Comparison of ENCODE assay signal across 1 cellular context in genomic region chr19:3575949-3576673, GRCh38.
TF ChIP-seq lines count a peak whose summit lies in the region.

No MANE protein-coding gene starts in this region.

TF ChIP-seq in HepG2, 621 proteins besides CTCF, POLR2A, EP300 and RAD21:
- TF ChIP-seq, protein P1, sequence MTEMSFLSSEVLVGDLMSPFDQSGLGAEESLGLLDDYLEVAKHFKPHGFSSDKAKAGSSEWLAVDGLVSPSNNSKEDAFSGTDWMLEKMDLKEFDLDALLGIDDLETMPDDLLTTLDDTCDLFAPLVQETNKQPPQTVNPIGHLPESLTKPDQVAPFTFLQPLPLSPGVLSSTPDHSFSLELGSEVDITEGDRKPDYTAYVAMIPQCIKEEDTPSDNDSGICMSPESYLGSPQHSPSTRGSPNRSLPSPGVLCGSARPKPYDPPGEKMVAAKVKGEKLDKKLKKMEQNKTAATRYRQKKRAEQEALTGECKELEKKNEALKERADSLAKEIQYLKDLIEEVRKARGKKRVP (CRISPR knock-in tag; IDR thresholded peaks at IDR 0.05) = no peak
- peak; percentile 47; the same call in 1 of the 2 replicates for TF ChIP-seq RBFOX2 (IDR thresholded peaks at IDR 0.05; ENCODE audit: low read depth, low read length)
TF ChIP-seq in HepG2: peak in this region for 1.
